ENCODE assay signal across 1 cellular context in genomic region chr7:32490127-32490796, GRCh38.
TF ChIP-seq lines count a peak whose summit lies in the region.

TSS of gene LSM5 (minus strand) at chr7:32490380. CDS start at chr7:32490365, 15 bp downstream.

TF ChIP-seq in H1, 55 proteins besides CTCF, POLR2A, EP300 and RAD21:
- TF ChIP-seq KDM1A (IDR thresholded peaks at IDR 0.05; ENCODE audit: borderline replicate concordance, low read length) = no peak
- no peak for TF ChIP-seq POU5F1 (IDR thresholded peaks at IDR 0.05; ENCODE audit: low read depth, low read length)
- TF ChIP-seq CHD7 (IDR thresholded peaks at IDR 0.05; ENCODE audit: insufficient replicate concordance, low read length) = no peak
- TF ChIP-seq NRF1 (IDR thresholded peaks at IDR 0.05; ENCODE audit: low read depth, low read length) = no peak
- TF ChIP-seq SRF (IDR thresholded peaks at IDR 0.05; ENCODE audit: low read depth, low read length) = peak; percentile 89
- peak; percentile 61; the same call in 1 of the 2 replicates for TF ChIP-seq ATF2 (IDR thresholded peaks at IDR 0.05; ENCODE audit: low read length)
- peak in 1 of 2 experiments; percentile 76; a peak in 1 of 4 replicates for TF ChIP-seq HDAC2 (IDR thresholded peaks at IDR 0.05; ENCODE audit: borderline replicate concordance in 1 of 2, low read depth in 2 of 2, low read length in 2 of 2)
- peak; percentile 90; the same call in 1 of the 2 replicates for TF ChIP-seq KDM5A (IDR thresholded peaks at IDR 0.05; ENCODE audit: low read length)
- no peak for TF ChIP-seq GTF2F1 (IDR thresholded peaks at IDR 0.05; ENCODE audit: borderline replicate concordance, low read depth, low read length)
- TF ChIP-seq MAFK (IDR thresholded peaks at IDR 0.05; ENCODE audit: low read depth, low read length) = no peak
- peak; percentile 79 for TF ChIP-seq KDM4A (IDR thresholded peaks at IDR 0.05; ENCODE audit: low read depth, low read length, severe bottlenecking)
- TF ChIP-seq CBX5 (IDR thresholded peaks at IDR 0.05; ENCODE audit: low read depth, low read length) = no peak
- no peak for TF ChIP-seq CBX8 (IDR thresholded peaks at IDR 0.05; ENCODE audit: borderline replicate concordance, low read depth, low read length)
- TF ChIP-seq FOSL1 (IDR thresholded peaks at IDR 0.05; ENCODE audit: insufficient read depth, low read depth, low read length) = no peak
- peak; percentile 91 for TF ChIP-seq TAF1 (IDR thresholded peaks at IDR 0.05; ENCODE audit: low read depth, low read length)
- TF ChIP-seq YY1 (IDR thresholded peaks at IDR 0.05; ENCODE audit: low read depth, low read length) = peak; percentile 95
- TF ChIP-seq TAF7 (optimal IDR thresholded peaks at IDR 0.05; ENCODE audit: borderline replicate concordance, low read depth, low read length) = peak; percentile 79
- peak; percentile 73 for TF ChIP-seq CREB1 (IDR thresholded peaks at IDR 0.05)
- TF ChIP-seq SIRT6 (IDR thresholded peaks at IDR 0.05; ENCODE audit: low read length) = no peak
- TF ChIP-seq JUND (IDR thresholded peaks at IDR 0.05; ENCODE audit: low read length) = no peak
- 0 out of 2 replicates have a peak, but pooled peaks have one; percentile 24 for TF ChIP-seq TEAD4 (IDR thresholded peaks at IDR 0.05; ENCODE audit: low read depth, low read length)
- TF ChIP-seq SUZ12 (IDR thresholded peaks at IDR 0.05; ENCODE audit: low read length) = no peak
- peak; percentile 69 for TF ChIP-seq TBP (IDR thresholded peaks at IDR 0.05; ENCODE audit: low read depth, low read length)
- TF ChIP-seq EZH2 (IDR thresholded peaks at IDR 0.05; ENCODE audit: low read depth, low read length, severe bottlenecking) = no peak
- TF ChIP-seq SP4 (IDR thresholded peaks at IDR 0.05; ENCODE audit: low read length) = no peak
- peak; percentile 93 for TF ChIP-seq RBBP5 (IDR thresholded peaks at IDR 0.05; ENCODE audit: borderline replicate concordance, low read depth, low read length)
- TF ChIP-seq JUN (IDR thresholded peaks at IDR 0.05; ENCODE audit: low read depth, low read length) = no peak
- TF ChIP-seq SIX5 (IDR thresholded peaks at IDR 0.05; ENCODE audit: low read depth, low read length) = no peak
- TF ChIP-seq RNF2 (IDR thresholded peaks at IDR 0.05; ENCODE audit: borderline replicate concordance, low read depth, low read length, missing control alignments, poor library complexity, severe bottlenecking) = no peak
- no peak for TF ChIP-seq RFX5 (IDR thresholded peaks at IDR 0.05; ENCODE audit: borderline replicate concordance, low read depth, low read length)
- no peak for TF ChIP-seq EGR1 (IDR thresholded peaks at IDR 0.05; ENCODE audit: borderline replicate concordance, low read depth, low read length)
- 0 out of 2 replicates have a peak, but pooled peaks have one; percentile 36 for TF ChIP-seq E2F6 (IDR thresholded peaks at IDR 0.05)
- no peak for TF ChIP-seq HDAC6 (IDR thresholded peaks at IDR 0.05; ENCODE audit: low read depth, low read length)
- TF ChIP-seq GABPA (IDR thresholded peaks at IDR 0.05; ENCODE audit: borderline replicate concordance, insufficient read depth, low read length) = peak; percentile 99
- peak; percentile 86 for TF ChIP-seq POLR2AphosphoS5 (IDR thresholded peaks at IDR 0.05; ENCODE audit: low read depth, low read length)
- TF ChIP-seq USF2 (IDR thresholded peaks at IDR 0.05; ENCODE audit: low read length) = no peak
- TF ChIP-seq RXRA (IDR thresholded peaks at IDR 0.05; ENCODE audit: insufficient read depth, low read depth, low read length) = no peak
- no peak for TF ChIP-seq TCF12 (IDR thresholded peaks at IDR 0.05; ENCODE audit: low read depth, low read length)
- peak; percentile 96 for TF ChIP-seq PHF8 (conservative IDR thresholded peaks at IDR 0.05; ENCODE audit: low read depth, low read length)
- TF ChIP-seq ASH2L (IDR thresholded peaks at IDR 0.05; ENCODE audit: low read length) = peak; percentile 98
- no peak for TF ChIP-seq CEBPB (IDR thresholded peaks at IDR 0.05; ENCODE audit: low read depth, low read length)
- peak; percentile 89 for TF ChIP-seq SAP30 (IDR thresholded peaks at IDR 0.05; ENCODE audit: insufficient read depth, insufficient replicate concordance, low read length)
- no peak for TF ChIP-seq CHD2 (IDR thresholded peaks at IDR 0.05; ENCODE audit: low read length)
- no peak for TF ChIP-seq ZNF274 (IDR thresholded peaks at IDR 0.05; ENCODE audit: borderline replicate concordance, extremely low read depth, low read length)
- TF ChIP-seq NANOG (IDR thresholded peaks at IDR 0.05; ENCODE audit: insufficient read depth, low read depth, low read length, poor library complexity, severe bottlenecking) = no peak
- no peak for TF ChIP-seq CTBP2 (IDR thresholded peaks at IDR 0.05; ENCODE audit: borderline replicate concordance, insufficient read depth, insufficient read length, low read length)
- TF ChIP-seq SP1 (IDR thresholded peaks at IDR 0.05; ENCODE audit: low read depth, low read length) = peak; percentile 39; the same call in 1 of the 2 replicates
- peak in 1 of 2 experiments; percentile 95; a peak in 2 of 4 replicates for TF ChIP-seq SIN3A (conservative IDR thresholded peaks at IDR 0.05 in 1 of 2, IDR thresholded peaks at IDR 0.05 in 1 of 2; ENCODE audit: low read depth in 1 of 2, low read length in 2 of 2)
- no peak for TF ChIP-seq ATF3 (IDR thresholded peaks at IDR 0.05; ENCODE audit: insufficient read depth, low read depth, low read length)
- TF ChIP-seq BACH1 (IDR thresholded peaks at IDR 0.05; ENCODE audit: low read length) = no peak
- TF ChIP-seq BRCA1 (IDR thresholded peaks at IDR 0.05; ENCODE audit: low read depth, low read length) = no peak
- TF ChIP-seq MAX (IDR thresholded peaks at IDR 0.05) = peak; percentile 61; the same call in 1 of the 2 replicates
- no peak for TF ChIP-seq BCL11A (IDR thresholded peaks at IDR 0.05; ENCODE audit: low read depth in 2 of 2, low read length in 2 of 2)
- TF ChIP-seq CHD1 (IDR thresholded peaks at IDR 0.05; ENCODE audit: low read depth, low read length) = no peak
- no peak for TF ChIP-seq SP2 (IDR thresholded peaks at IDR 0.05; ENCODE audit: low read length)
